ENCODE assay signal across 8 cellular contexts in the genomic region with DNA sequence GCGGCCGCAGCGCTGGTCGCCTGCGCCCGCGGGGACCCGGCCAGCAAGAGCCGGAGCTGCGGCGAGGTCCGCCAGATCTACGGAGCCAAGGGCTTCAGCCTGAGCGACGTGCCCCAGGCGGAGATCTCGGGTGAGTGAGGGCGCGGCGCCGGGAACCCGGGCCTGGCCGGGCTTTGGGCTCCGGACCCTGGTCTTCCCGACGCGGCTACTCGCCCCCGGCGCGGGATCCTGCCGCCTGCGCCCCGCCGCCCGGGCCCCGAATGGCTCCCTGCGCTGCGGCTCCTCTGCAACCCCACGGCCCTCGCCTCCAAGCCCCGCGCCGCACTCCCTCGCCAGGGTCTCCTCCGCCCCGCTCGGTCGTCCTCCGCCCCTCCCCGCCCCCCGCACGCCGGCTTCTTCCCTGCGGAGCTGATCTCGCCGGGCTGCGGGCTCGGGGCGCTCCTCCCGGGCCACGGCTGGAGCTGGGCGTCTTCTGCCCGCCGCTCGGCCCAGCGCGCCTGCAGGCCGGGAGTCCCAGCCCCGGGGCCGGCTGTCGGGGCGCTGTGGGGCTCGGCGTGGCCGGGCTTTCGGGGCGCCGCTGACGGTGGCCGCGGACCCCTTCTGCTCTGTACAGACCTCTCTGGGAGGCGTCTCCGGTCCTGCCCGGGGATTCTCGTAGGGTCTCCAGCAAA. TPM values are rescaled to one million over a fixed set of nuclear protein-coding genes. Genes with fewer than 3 reads are reported as not detected.
DNase-seq lines count a peak whose midpoint lies in the region; ATAC-seq and TF ChIP-seq lines count a peak whose summit lies in the region.

No MANE protein-coding gene starts in this region.

- H3K36me3 ChIP-seq in right atrium auricular region: no peaks in the 10 kb centered on the region

- peaks cover 11% of the 10 kb centered on the region for H3K4me1 Mint-ChIP-seq in activated T-cell treated with anti-CD3 and anti-CD28 coated beads, Interleukin-2, amount 50 U/mL, for 24 hours (ENCODE audit: low read depth)

- no peaks in the 10 kb centered on the region for H3K9me3 ChIP-seq in right atrium auricular region

- H3K4me3 ChIP-seq in right atrium auricular region: peak overlapping the region; percentile 62 to 71
- peak overlapping the region; percentile 62 for H3K4me3 ChIP-seq in skeletal muscle cell (ENCODE audit: low read depth, low read length)

- TF ChIP-seq CTCF in right atrium auricular region (IDR thresholded peaks at IDR 0.05): no peak

- peak overlapping the region; percentile 87 to 90 for H3K27ac ChIP-seq in right atrium auricular region

- peaks cover 36% of the 10 kb centered on the region for H3K27me3 Mint-ChIP-seq in activated T-cell treated with anti-CD3 and anti-CD28 coated beads, Interleukin-2, amount 50 U/mL, for 24 hours

- no peaks in the 10 kb centered on the region for H3K9me3 Mint-ChIP-seq in activated T-cell treated with anti-CD3 and anti-CD28 coated beads, Interleukin-2, amount 50 U/mL, for 24 hours

- peaks cover 0 to 43% of the 10 kb centered on the region in 2 donors for H3K4me1 ChIP-seq in right atrium auricular region

- DNase-seq in activated T-cell treated with anti-CD3 and anti-CD28 coated beads, Interleukin-2, amount 50 U/mL, for 24 hours: no peak
- DNase-seq in right atrium auricular region (ENCODE audit: low spot score) (no peak), skeletal muscle cell (ENCODE audit: low read depth) (no peak), SHP77 treated with DMSO at 0.1 percent for 48 hours (lab: John Stamatoyannopoulos, UW) (no peak)

- ATAC-seq in GM18511 (IDR thresholded peaks at IDR 0.05; ENCODE audit: unreplicated experiment) (peak; percentile 26), HG02981 (IDR thresholded peaks at IDR 0.05; ENCODE audit: unreplicated experiment) (peak; percentile 7), HG02852 (IDR thresholded peaks at IDR 0.05; ENCODE audit: unreplicated experiment) (no peak), GM21737 (IDR thresholded peaks at IDR 0.05; ENCODE audit: unreplicated experiment) (no peak)

- H3K27me3 ChIP-seq in right atrium auricular region: no peaks in the 10 kb centered on the region

- no peaks in the 10 kb centered on the region for H3K36me3 Mint-ChIP-seq in activated T-cell treated with anti-CD3 and anti-CD28 coated beads, Interleukin-2, amount 50 U/mL, for 24 hours (ENCODE audit: low read depth)

- H3K27ac Mint-ChIP-seq in activated T-cell treated with anti-CD3 and anti-CD28 coated beads, Interleukin-2, amount 50 U/mL, for 24 hours: no peak overlapping the region

- H3K4me3 Mint-ChIP-seq in activated T-cell treated with anti-CD3 and anti-CD28 coated beads, Interleukin-2, amount 50 U/mL, for 24 hours: peak overlapping the region; percentile 58

RNA-seq across cellular contexts. Expression of gene GPC1, which starts 0.6 kb away (rescaled TPM):
- total RNA-seq in right atrium auricular region: 100 to 1,000 TPM in 1 of 2 donors, 10 to 100 TPM in 1; 77.4 to 103 TPM

Comparison
In these comparisons a context has a peak if more than half of its experiments do, and no peak if none do; other contexts are left out.
1. ATAC-seq: peak in GM18511 (single experiment) and HG02981 (single experiment); none in HG02852 (single experiment) and GM21737 (single experiment).